ENCODE assay signal across 8 cellular contexts in the genomic region with DNA sequence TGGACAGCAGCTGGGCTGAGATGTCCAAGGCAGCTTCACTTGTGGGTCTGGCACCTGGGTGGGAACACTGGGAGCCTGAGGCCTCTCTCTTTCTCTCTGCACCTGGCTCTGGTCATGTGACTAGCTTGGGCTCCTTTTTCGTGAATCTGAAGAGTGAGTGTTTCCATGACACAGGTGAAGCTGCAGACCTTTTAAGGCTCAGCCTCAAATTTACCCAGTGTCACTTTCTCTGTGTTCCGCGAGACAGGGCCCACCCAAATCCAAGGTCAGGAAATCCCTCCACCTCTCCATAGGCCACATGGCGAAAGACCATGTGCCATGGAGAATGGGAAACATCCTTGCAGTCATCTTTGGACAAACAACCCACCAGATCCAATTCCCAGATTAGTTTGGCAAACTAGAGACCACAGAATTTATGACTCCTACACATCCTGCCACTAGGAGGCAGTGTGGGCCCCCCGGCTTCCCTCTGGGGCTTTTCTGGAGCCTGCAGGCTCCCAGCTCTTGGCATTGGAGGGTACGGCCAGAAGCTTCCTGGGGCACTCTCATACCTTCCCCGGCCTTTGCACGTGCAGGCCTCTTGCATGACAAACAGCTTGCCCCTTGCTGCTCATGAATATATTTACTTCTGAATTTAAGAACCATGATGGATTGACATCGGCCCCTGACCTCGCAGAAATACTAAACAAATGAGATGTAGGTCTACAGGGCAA.
DNase-seq lines count a peak whose midpoint lies in the region; ATAC-seq, FAIRE-seq and TF ChIP-seq lines count a peak whose summit lies in the region.

No MANE protein-coding gene starts in this region.

- no peak for DNase-seq in AG09319 (ENCODE audit: extremely low read depth, low read depth)
- DNase-seq in GM12891 (ENCODE audit: insufficient read length, low spot score), result peak; percentile 39
- peak; percentile 4 for DNase-seq in RKO (ENCODE audit: low spot score)
- DNase-seq in ecto neural progenitor cell (ENCODE audit: low spot score), result peak; percentile 85
- DNase-seq in NCI-H1436 (lab: John Stamatoyannopoulos, UW), result no peak
- no peak for DNase-seq in T-helper 9 cell

- no peaks in the 10 kb centered on the region for H3K79me2 ChIP-seq in neural cell (replicated peaks; ENCODE audit: insufficient read depth, low read length)

- no peak for ATAC-seq in GM21737 (IDR thresholded peaks at IDR 0.05; ENCODE audit: unreplicated experiment)

- TF ChIP-seq CTCF in AG09319 (IDR thresholded peaks at IDR 0.05; ENCODE audit: low read depth, low read length) (peak; percentile 70), neural cell (IDR thresholded peaks at IDR 0.05; ENCODE audit: poor library complexity, severe bottlenecking) (peak; percentile 56)

- H3K27ac ChIP-seq in neural cell (ENCODE audit: low read length), result no peak overlapping the region

- no peak overlapping the region for H3K4me2 ChIP-seq in neural cell (ENCODE audit: low read length)

- no peaks in the 10 kb centered on the region for H4K20me1 ChIP-seq in neural cell (ENCODE audit: insufficient read depth)

- no peak overlapping the region for H2AFZ ChIP-seq in neural cell (ENCODE audit: low read depth, low read length)

- H3K9ac ChIP-seq in neural cell (ENCODE audit: low read length), result no peak overlapping the region

- no peaks in the 10 kb centered on the region for H3F3A ChIP-seq in neural cell (ENCODE audit: insufficient read depth, low read length, poor library complexity, severe bottlenecking)

- peak overlapping the region; percentile 24 for H3K4me3 ChIP-seq in neural cell (ENCODE audit: low read length)

- TF ChIP-seq EP300 in neural cell (conservative IDR thresholded peaks at IDR 0.05; ENCODE audit: poor library complexity, severe bottlenecking), result no peak

- no peaks in the 10 kb centered on the region for H3K9me3 ChIP-seq in neural cell (ENCODE audit: low read length)

- TF ChIP-seq RAD21 in neural cell (conservative IDR thresholded peaks at IDR 0.05), result peak; percentile 9

- no peaks in the 10 kb centered on the region for H3K27me3 ChIP-seq in neural cell (ENCODE audit: insufficient read depth, low read depth, low read length)

- FAIRE-seq in GM12891 (lab: Jason Lieb, UNC), result no peak

- no peak for TF ChIP-seq POLR2A in GM12891 (IDR thresholded peaks at IDR 0.05; ENCODE audit: low read depth, low read length)

- H3K36me3 ChIP-seq in neural cell (ENCODE audit: insufficient read depth, low read length), result no peaks in the 10 kb centered on the region

- no peaks in the 10 kb centered on the region for H3K9me2 ChIP-seq in neural cell (ENCODE audit: insufficient read depth, low read length)

TF ChIP-seq in GM12891, 5 proteins besides CTCF, POLR2A, EP300 and RAD21:
- no peak for TF ChIP-seq PAX5 (IDR thresholded peaks at IDR 0.05; ENCODE audit: insufficient read depth, low read length, severe bottlenecking)
- TF ChIP-seq TAF1 (IDR thresholded peaks at IDR 0.05; ENCODE audit: low read depth, low read length), result no peak
- no peak for TF ChIP-seq SPI1 (IDR thresholded peaks at IDR 0.05; ENCODE audit: low read depth, low read length)
- TF ChIP-seq POLR2AphosphoS5 (IDR thresholded peaks at IDR 0.05; ENCODE audit: low read depth, low read length), result no peak
- no peak for TF ChIP-seq POU2F2 (IDR thresholded peaks at IDR 0.05; ENCODE audit: low read depth, low read length)

TF ChIP-seq in neural cell, 6 proteins besides CTCF, POLR2A, EP300 and RAD21:
- no peak for TF ChIP-seq REST (IDR thresholded peaks at IDR 0.05; ENCODE audit: borderline replicate concordance)
- TF ChIP-seq TAF1 (IDR thresholded peaks at IDR 0.05; ENCODE audit: low read depth), result no peak
- TF ChIP-seq EZH2 (IDR thresholded peaks at IDR 0.05; ENCODE audit: borderline replicate concordance, insufficient read depth, low read length, poor library complexity, severe bottlenecking), result no peak
- no peak for TF ChIP-seq SMC3 (conservative IDR thresholded peaks at IDR 0.05; ENCODE audit: poor library complexity)
- no peak for TF ChIP-seq POLR2AphosphoS5 (IDR thresholded peaks at IDR 0.05)

Comparison
In these comparisons a context has a peak if more than half of its experiments do, and no peak if none do; other contexts are left out.
1. DNase-seq: peak in GM12891 (single experiment), RKO (single experiment) and ecto neural progenitor cell (single experiment); none in AG09319 (single experiment), NCI-H1436 (single experiment) and T-helper 9 cell (single experiment).